ENCODE assay signal across 8 cellular contexts in the genomic region with DNA sequence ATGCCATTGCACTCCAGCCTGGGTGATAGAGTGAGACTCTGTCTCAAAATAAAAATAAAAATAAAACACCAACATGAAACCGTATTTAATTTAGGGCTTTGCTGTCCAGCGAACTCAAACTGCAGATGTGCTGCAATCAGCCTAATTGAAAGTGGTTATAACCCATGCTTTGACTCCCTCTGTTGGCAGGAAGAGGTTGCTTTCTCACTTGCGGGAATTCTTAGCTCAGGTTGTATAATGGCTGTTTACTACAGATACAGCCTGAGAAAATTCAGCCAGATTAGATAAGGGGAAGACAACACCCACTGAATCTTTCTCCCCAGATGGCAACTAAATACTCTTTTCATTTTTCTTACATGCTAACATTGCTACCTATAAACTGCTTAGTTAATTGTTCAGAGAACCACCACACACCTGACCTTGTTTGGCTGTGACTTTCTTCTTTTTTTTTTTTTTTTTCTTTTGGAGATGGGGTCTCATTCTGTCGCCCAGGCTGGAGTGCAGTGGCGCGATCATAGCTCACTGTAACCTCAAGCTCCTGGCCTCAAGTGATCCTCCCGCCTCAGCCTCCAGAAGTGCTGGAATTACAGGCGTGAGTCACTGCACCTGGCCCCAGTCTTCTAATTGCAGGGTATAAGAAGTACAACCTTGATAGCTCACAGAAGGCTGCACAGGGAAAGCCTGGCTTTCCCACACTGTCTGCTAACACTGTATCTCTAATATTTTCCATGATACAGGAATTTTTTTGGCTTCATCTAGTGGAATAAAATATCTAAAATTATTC. TPM values are rescaled to one million over a fixed set of nuclear protein-coding genes. Genes with fewer than 3 reads are reported as not detected.
DNase-seq lines count a peak whose midpoint lies in the region; ATAC-seq and TF ChIP-seq lines count a peak whose summit lies in the region.

No MANE protein-coding gene starts in this region.

- no peaks in the 10 kb centered on the region for H3K9me2 ChIP-seq in HCT116 (ENCODE audit: insufficient read depth)

- TF ChIP-seq RAD21 in HCT116 (IDR thresholded peaks at IDR 0.05; ENCODE audit: low read depth): peak; percentile 92

- no peak overlapping the region for H2AFZ ChIP-seq in HCT116 (ENCODE audit: low read depth, low read length, poor library complexity, severe bottlenecking)

- H3K4me1 ChIP-seq in HCT116 (ENCODE audit: control insufficient read depth in 1 of 2, insufficient read depth in 2 of 2, low read length in 2 of 2): peaks cover 7 to 33% of the 10 kb centered on the region in 2 experiments; a peak in 3 of 4 replicates

- peaks cover 10% of the 10 kb centered on the region for H3K36me3 Mint-ChIP-seq in neural crest cell (ENCODE audit: low read depth)

- DNase-seq in D341Med (ENCODE audit: low spot score) (peak; percentile 66), HCT116 (ENCODE audit: low read depth, low spot score) (peak; percentile 55), NCI-H510A (lab: John Stamatoyannopoulos, UW) (peak; percentile 69), epithelial cell of esophagus (ENCODE audit: low read depth) (peak; percentile 87), neural crest cell (ENCODE audit: low read depth, low spot score) (peak; percentile 27)
- DNase-seq in activated CD4-positive, alpha-beta T cell treated with anti-CD3 and anti-CD28 coated beads for 4 hours: peak; percentile 21 to 40

- H3K36me3 ChIP-seq in HCT116 (ENCODE audit: control insufficient read depth in 1 of 2, insufficient read depth in 2 of 2, low read length in 2 of 2): no peaks in the 10 kb centered on the region

- BruUV-seq in HCT116 (replicated peaks; lab: Mats Ljungman, UMichigan): no TSS peak

- 0 out of 2 replicates have a peak, but pooled peaks have one; percentile 18 for ATAC-seq in HCT116
- ATAC-seq in GM19452 (IDR thresholded peaks at IDR 0.05; ENCODE audit: unreplicated experiment): no peak
- ATAC-seq in HG03097 (IDR thresholded peaks at IDR 0.05; ENCODE audit: low FRiP score, unreplicated experiment): no peak

- no peak overlapping the region for H3K27ac Mint-ChIP-seq in neural crest cell (ENCODE audit: unreplicated experiment)

- H3K9me3 Mint-ChIP-seq in neural crest cell: peaks cover 2% of the 10 kb centered on the region

- no peak overlapping the region for H3K27ac ChIP-seq in HCT116 (ENCODE audit: low read depth, low read length)

- H3K4me2 ChIP-seq in HCT116 (ENCODE audit: low read length): peak overlapping the region; percentile 39

- peaks cover 19% of the 10 kb centered on the region for H3K27me3 Mint-ChIP-seq in neural crest cell (ENCODE audit: low read depth)

- peak; percentile 69 to 78 (median 74); a peak in 5 of 6 replicates for TF ChIP-seq CTCF in HCT116 (IDR thresholded peaks at IDR 0.05 in 2 of 3, conservative IDR thresholded peaks at IDR 0.05 in 1 of 3; ENCODE audit: borderline replicate concordance in 1 of 3, insufficient read depth in 1 of 3, low read depth in 2 of 3, low read length in 2 of 3)
- peak; percentile 90 for TF ChIP-seq CTCF in epithelial cell of esophagus (IDR thresholded peaks at IDR 0.05; ENCODE audit: insufficient read depth, low read depth, low read length, missing control alignments)
- TF ChIP-seq CTCF in neural crest cell (conservative IDR thresholded peaks at IDR 0.05): peak; percentile 81

- peaks cover 35% of the 10 kb centered on the region for H3K4me1 Mint-ChIP-seq in neural crest cell

- no peak overlapping the region for H3K9ac ChIP-seq in HCT116 (ENCODE audit: low read length)

- no peaks in the 10 kb centered on the region for H4K20me1 ChIP-seq in HCT116 (ENCODE audit: insufficient read depth)

- TF ChIP-seq POLR2A in HCT116 (IDR thresholded peaks at IDR 0.05; ENCODE audit: borderline replicate concordance, extremely low read depth, insufficient read depth, insufficient read length): no peak

- peak overlapping the region; percentile 88 for H3K4me3 Mint-ChIP-seq in neural crest cell

- CTCF ChIA-PET in HCT116 (lab: Charles Lee): interaction anchor here (0.6 to 3.8 kb wide), 23 partner anchors 8 to 764 kb away, joined by 3 to 83 read pairs (median 4); a partner anchor contains a TSS

- POLR2A ChIA-PET in HCT116 (lab: Charles Lee): no interaction called here

- RAD21 ChIA-PET in HCT116 (lab: Charles Lee; ENCODE audit: low non-redundant PET in 1 of 2, low total read pairs in 2 of 2, uncharacterized antibody in 2 of 2, unreplicated experiment in 2 of 2): interaction anchor here (0.6 to 2.1 kb wide), 9 partner anchors 31 to 348 kb away, joined by 3 to 11 read pairs (median 4); no protein-coding TSS in a partner anchor

- no peaks in the 10 kb centered on the region for H3K9me3 ChIP-seq in HCT116 (ENCODE audit: control insufficient read depth in 1 of 2, insufficient read depth in 1 of 2, low read depth in 1 of 2, low read length in 2 of 2)

- intact Hi-C loops in HCT116 (cut with micrococcal nuclease): loop anchor here (1.0 to 2.0 kb wide), 3 partner anchors 215 to 540 kb away; no protein-coding TSS in a partner anchor

- H3K4me3 ChIP-seq in HCT116 (replicated peaks in 1 of 2; ENCODE audit: low read depth in 1 of 2, low read length in 2 of 2) (no peak overlapping the region), epithelial cell of esophagus (ENCODE audit: low read length) (no peak overlapping the region)

- no peaks in the 10 kb centered on the region for H3K27me3 ChIP-seq in HCT116 (ENCODE audit: insufficient read depth, low read length)

- H3K79me2 ChIP-seq in HCT116 (ENCODE audit: insufficient read depth, low read length): no peaks in the 10 kb centered on the region

TF ChIP-seq in HCT116, 20 proteins besides CTCF, POLR2A, EP300 and RAD21:
- TF ChIP-seq, protein P1, sequence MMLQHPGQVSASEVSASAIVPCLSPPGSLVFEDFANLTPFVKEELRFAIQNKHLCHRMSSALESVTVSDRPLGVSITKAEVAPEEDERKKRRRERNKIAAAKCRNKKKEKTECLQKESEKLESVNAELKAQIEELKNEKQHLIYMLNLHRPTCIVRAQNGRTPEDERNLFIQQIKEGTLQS (IDR thresholded peaks at IDR 0.05): no peak
- TF ChIP-seq, protein P2, sequence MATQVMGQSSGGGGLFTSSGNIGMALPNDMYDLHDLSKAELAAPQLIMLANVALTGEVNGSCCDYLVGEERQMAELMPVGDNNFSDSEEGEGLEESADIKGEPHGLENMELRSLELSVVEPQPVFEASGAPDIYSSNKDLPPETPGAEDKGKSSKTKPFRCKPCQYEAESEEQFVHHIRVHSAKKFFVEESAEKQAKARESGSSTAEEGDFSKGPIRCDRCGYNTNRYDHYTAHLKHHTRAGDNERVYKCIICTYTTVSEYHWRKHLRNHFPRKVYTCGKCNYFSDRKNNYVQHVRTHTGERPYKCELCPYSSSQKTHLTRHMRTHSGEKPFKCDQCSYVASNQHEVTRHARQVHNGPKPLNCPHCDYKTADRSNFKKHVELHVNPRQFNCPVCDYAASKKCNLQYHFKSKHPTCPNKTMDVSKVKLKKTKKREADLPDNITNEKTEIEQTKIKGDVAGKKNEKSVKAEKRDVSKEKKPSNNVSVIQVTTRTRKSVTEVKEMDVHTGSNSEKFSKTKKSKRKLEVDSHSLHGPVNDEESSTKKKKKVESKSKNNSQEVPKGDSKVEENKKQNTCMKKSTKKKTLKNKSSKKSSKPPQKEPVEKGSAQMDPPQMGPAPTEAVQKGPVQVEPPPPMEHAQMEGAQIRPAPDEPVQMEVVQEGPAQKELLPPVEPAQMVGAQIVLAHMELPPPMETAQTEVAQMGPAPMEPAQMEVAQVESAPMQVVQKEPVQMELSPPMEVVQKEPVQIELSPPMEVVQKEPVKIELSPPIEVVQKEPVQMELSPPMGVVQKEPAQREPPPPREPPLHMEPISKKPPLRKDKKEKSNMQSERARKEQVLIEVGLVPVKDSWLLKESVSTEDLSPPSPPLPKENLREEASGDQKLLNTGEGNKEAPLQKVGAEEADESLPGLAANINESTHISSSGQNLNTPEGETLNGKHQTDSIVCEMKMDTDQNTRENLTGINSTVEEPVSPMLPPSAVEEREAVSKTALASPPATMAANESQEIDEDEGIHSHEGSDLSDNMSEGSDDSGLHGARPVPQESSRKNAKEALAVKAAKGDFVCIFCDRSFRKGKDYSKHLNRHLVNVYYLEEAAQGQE (IDR thresholded peaks at IDR 0.05; ENCODE audit: low read depth): no peak
- TF ChIP-seq ZNF274 (IDR thresholded peaks at IDR 0.05; ENCODE audit: low read depth, low read length) (no peak), EZH2 (IDR thresholded peaks at IDR 0.05) (no peak), CEBPB (IDR thresholded peaks at IDR 0.05; ENCODE audit: low read depth) (0 out of 2 replicates have a peak, but pooled peaks have one; percentile 15), SRF (IDR thresholded peaks at IDR 0.05; ENCODE audit: low read depth) (no peak), FOSL1 (IDR thresholded peaks at IDR 0.05; ENCODE audit: low read depth) (no peak)

RNA-seq across cellular contexts. Expression of a gene that starts 34.6 kb away (rescaled TPM):
- total RNA-seq in HCT116 (2021; ENCODE audit: unreplicated experiment): 66.1 TPM
- polyA plus RNA-seq in HCT116 (2012): 17.3 and 21.1 TPM in 2 replicates
- total RNA-seq in neural crest cell: 65.0 and 67.7 TPM in 2 replicates

Comparison
In these comparisons a context has a peak if more than half of its experiments do, and no peak if none do; other contexts are left out.
1. DNase-seq: peak in every context shown above with its lines; median percentile 87 in epithelial cell of esophagus; 69 in NCI-H510A; 66 in D341Med; 55 in HCT116; 30 in activated CD4-positive, alpha-beta T cell treated with anti-CD3 and anti-CD28 coated beads for 4 hours; 27 in neural crest cell.